ENCODE assay signal across 20 cellular contexts in the genomic region with DNA sequence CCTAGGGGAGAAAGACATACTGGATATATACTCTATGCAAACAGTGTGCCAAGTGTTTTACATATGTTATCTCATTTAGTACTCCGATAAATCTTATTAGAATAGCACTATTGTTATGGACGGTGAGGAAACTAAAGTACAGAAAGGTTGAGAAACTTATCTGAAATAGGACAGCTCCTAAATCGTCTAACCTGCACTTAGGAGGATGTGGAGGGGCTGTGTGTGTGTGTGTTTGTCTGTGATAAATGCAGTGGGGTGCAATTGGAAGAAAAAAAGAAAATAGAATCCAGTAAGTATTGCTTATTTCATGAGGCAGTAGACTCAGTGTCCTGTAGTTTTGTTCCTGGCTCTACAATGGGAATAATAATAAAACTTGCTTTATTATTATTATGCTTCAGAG.
"Had no signal": no experiment of that assay in that cellular context is flagged by ENCODE, and none has a peak within 500 bp of the region (broad histone marks: within the 10 kb centered on the region; RNA-seq: fewer than 3 reads in every experiment).

No MANE protein-coding gene starts in this region.

- H3K27ac ChIP-seq: body of pancreas, gastroesophageal sphincter, right atrium auricular region, suprapubic skin, VCaP had no signal

- ATAC-seq: body of pancreas; gastroesophageal sphincter; left lobe of liver; mucosa of descending colon; natural killer cell treated with Interleukin-12 subunit alpha and Interleukin-12 subunit beta and Interleukin-15 and Interleukin-18, amount 100 ng/mL, for 72 hours; stimulated activated memory B cell treated with anti-CD40 and anti-IgM and Interleukin-4, amounts not matched to agents 10 μg/mL and 1 μg/mL and 100 μg/mL, for 72 hours had no signal

- H3K9me3 Mint-ChIP-seq: natural killer cell treated with Interleukin-12 subunit alpha and Interleukin-12 subunit beta and Interleukin-15 and Interleukin-18, amount 100 ng/mL, for 72 hours had no signal

- H3K4me3 Mint-ChIP-seq: natural killer cell treated with Interleukin-12 subunit alpha and Interleukin-12 subunit beta and Interleukin-15 and Interleukin-18, amount 100 ng/mL, for 72 hours; stimulated activated memory B cell treated with anti-CD40 and anti-IgM and Interleukin-4, amounts not matched to agents 10 μg/mL and 1 μg/mL and 100 μg/mL, for 72 hours had no signal

- H3K27me3 ChIP-seq: body of pancreas, gastroesophageal sphincter, right atrium auricular region, suprapubic skin, upper lobe of left lung had no signal

- H3K4me1 Mint-ChIP-seq: stimulated activated memory B cell treated with anti-CD40 and anti-IgM and Interleukin-4, amounts not matched to agents 10 μg/mL and 1 μg/mL and 100 μg/mL, for 72 hours had no signal

- H3K4me3 ChIP-seq: body of pancreas, gastroesophageal sphincter, mucosa of descending colon, right atrium auricular region, skin epidermis, suprapubic skin, upper lobe of left lung had no signal

- H3K27ac Mint-ChIP-seq: natural killer cell treated with Interleukin-12 subunit alpha and Interleukin-12 subunit beta and Interleukin-15 and Interleukin-18, amount 100 ng/mL, for 72 hours; stimulated activated memory B cell treated with anti-CD40 and anti-IgM and Interleukin-4, amounts not matched to agents 10 μg/mL and 1 μg/mL and 100 μg/mL, for 72 hours had no signal

- H3K9me3 ChIP-seq: body of pancreas, gastroesophageal sphincter, mucosa of descending colon, right atrium auricular region, suprapubic skin, upper lobe of left lung had no signal

- H3K36me3 ChIP-seq: gastroesophageal sphincter, right atrium auricular region, suprapubic skin, upper lobe of left lung had no signal

- H3K36me3 Mint-ChIP-seq: natural killer cell treated with Interleukin-12 subunit alpha and Interleukin-12 subunit beta and Interleukin-15 and Interleukin-18, amount 100 ng/mL, for 72 hours; stimulated activated memory B cell treated with anti-CD40 and anti-IgM and Interleukin-4, amounts not matched to agents 10 μg/mL and 1 μg/mL and 100 μg/mL, for 72 hours had no signal

- DNase-seq: activated CD4-positive, alpha-beta T cell treated with anti-CD3 and anti-CD28 coated beads for 4 hours; activated effector memory CD4-positive, alpha-beta T cell treated with Interleukin-2 at 50 U/mL for 16 hours; amniotic stem cell; body of pancreas; central memory CD4-positive, alpha-beta T cell; islet precursor cell; mammary epithelial cell; mucosa of descending colon; nucleus accumbens; SHP77 treated with DMSO at 0.1 percent for 48 hours; T1000; upper lobe of left lung had no signal
